1 cellular context compared by ENCODE assay signal in the genomic region with DNA sequence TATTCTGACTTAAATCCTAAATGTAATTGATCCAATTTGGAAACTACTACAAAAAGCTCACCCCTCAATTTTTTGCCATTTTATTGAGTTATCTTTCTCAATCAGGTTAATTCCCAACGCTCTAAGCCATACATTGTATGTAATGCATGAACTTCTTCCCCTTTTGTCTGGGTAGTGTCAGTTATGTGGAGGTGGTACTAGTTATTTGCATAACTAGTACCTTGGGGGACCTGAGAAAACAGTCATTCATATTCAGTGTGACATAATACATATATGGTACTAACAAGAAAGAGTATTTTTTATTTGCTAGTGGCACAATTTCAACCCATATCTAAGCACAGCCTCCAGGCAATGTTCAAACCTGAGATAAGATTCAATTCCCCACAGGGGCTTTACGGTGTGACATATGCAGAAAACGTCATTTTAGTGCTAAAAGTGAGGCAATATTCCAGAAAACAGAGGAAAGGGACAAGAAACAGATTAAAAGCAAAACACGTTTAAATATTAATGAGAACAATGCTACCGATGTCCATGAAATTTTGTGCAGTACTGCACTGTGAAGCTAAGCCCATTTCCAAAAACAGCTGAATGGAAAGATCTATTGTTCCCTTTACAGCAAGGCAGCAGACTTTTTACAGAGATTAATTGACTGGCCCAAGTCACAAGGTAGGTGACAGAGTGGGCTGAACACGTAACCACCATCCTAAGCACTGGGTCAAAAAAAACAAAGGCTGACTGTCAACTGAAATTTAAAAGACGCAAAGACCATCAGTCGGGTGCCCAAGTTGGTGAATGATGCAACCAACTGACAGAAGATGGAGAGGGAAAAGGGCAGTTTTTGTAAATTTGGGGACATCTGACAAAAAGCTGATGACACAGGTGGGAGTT.
A peak's percentile ranks its signal among the peaks of the same experiment; 100 is the strongest.
TF ChIP-seq lines count a peak whose summit lies in the region.

No MANE protein-coding gene starts in this region.

TF ChIP-seq in K562, 482 proteins besides CTCF, POLR2A, EP300 and RAD21 (continued from another document and continues in another):
- TF ChIP-seq ZNF318 (IDR thresholded peaks at IDR 0.05; ENCODE audit: borderline replicate concordance in 1 of 2, low read depth in 1 of 2) (no peak; a peak in 2 of 4 replicates), BDP1 (IDR thresholded peaks at IDR 0.05; ENCODE audit: insufficient read depth, insufficient read length) (no peak), PTBP1 (IDR thresholded peaks at IDR 0.05; ENCODE audit: low read depth, low read length) (no peak), TAF9B (IDR thresholded peaks at IDR 0.05; ENCODE audit: partially characterized antibody) (no peak), EP400 (IDR thresholded peaks at IDR 0.05) (peak; percentile 84), TAF7 (tag; IDR thresholded peaks at IDR 0.05) (peak; percentile 35; the same call in 1 of the 2 replicates), TEAD2 (tag; IDR thresholded peaks at IDR 0.05) (no peak), ZNF77 (CRISPR knock-in tag; IDR thresholded peaks at IDR 0.05) (no peak), ZC3H4 (CRISPR knock-in tag; IDR thresholded peaks at IDR 0.05; ENCODE audit: borderline replicate concordance) (no peak), MGA (IDR thresholded peaks at IDR 0.05) (no peak), DPF2 (IDR thresholded peaks at IDR 0.05) (peak; percentile 68), U2AF1 (optimal IDR thresholded peaks at IDR 0.05; ENCODE audit: low read depth, low read length) (no peak), LARP7 (IDR thresholded peaks at IDR 0.05) (no peak), HDAC3 (IDR thresholded peaks at IDR 0.05; ENCODE audit: borderline replicate concordance, partially characterized antibody) (peak; percentile 50), ZBTB26 (CRISPR knock-in tag; IDR thresholded peaks at IDR 0.05) (no peak), ZNF586 (CRISPR knock-in tag; conservative IDR thresholded peaks at IDR 0.05) (peak; percentile 54; the same call in 1 of the 2 replicates)
- TF ChIP-seq, protein P1, sequence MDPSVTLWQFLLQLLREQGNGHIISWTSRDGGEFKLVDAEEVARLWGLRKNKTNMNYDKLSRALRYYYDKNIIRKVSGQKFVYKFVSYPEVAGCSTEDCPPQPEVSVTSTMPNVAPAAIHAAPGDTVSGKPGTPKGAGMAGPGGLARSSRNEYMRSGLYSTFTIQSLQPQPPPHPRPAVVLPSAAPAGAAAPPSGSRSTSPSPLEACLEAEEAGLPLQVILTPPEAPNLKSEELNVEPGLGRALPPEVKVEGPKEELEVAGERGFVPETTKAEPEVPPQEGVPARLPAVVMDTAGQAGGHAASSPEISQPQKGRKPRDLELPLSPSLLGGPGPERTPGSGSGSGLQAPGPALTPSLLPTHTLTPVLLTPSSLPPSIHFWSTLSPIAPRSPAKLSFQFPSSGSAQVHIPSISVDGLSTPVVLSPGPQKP (CRISPR knock-in tag; IDR thresholded peaks at IDR 0.05): no peak
- TF ChIP-seq, protein P2, sequence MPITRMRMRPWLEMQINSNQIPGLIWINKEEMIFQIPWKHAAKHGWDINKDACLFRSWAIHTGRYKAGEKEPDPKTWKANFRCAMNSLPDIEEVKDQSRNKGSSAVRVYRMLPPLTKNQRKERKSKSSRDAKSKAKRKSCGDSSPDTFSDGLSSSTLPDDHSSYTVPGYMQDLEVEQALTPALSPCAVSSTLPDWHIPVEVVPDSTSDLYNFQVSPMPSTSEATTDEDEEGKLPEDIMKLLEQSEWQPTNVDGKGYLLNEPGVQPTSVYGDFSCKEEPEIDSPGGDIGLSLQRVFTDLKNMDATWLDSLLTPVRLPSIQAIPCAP (CRISPR knock-in tag; IDR thresholded peaks at IDR 0.05; ENCODE audit: borderline replicate concordance): no peak
- TF ChIP-seq, protein P3, sequence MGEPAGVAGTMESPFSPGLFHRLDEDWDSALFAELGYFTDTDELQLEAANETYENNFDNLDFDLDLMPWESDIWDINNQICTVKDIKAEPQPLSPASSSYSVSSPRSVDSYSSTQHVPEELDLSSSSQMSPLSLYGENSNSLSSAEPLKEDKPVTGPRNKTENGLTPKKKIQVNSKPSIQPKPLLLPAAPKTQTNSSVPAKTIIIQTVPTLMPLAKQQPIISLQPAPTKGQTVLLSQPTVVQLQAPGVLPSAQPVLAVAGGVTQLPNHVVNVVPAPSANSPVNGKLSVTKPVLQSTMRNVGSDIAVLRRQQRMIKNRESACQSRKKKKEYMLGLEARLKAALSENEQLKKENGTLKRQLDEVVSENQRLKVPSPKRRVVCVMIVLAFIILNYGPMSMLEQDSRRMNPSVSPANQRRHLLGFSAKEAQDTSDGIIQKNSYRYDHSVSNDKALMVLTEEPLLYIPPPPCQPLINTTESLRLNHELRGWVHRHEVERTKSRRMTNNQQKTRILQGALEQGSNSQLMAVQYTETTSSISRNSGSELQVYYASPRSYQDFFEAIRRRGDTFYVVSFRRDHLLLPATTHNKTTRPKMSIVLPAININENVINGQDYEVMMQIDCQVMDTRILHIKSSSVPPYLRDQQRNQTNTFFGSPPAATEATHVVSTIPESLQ (CRISPR knock-in tag; IDR thresholded peaks at IDR 0.05): 0 out of 2 replicates have a peak, but pooled peaks have one; percentile 27
